In genomic region chr2:100484390-100484789, GRCh38 we compare ENCODE assay signal across 1 cellular context.
TF ChIP-seq lines count a peak whose summit lies in the region.

No MANE protein-coding gene starts in this region.

TF ChIP-seq in H1, 55 proteins besides CTCF, POLR2A, EP300 and RAD21:
- TF ChIP-seq ATF2 (IDR thresholded peaks at IDR 0.05; ENCODE audit: low read length) (no peak), MAFK (IDR thresholded peaks at IDR 0.05; ENCODE audit: low read depth, low read length) (no peak), EZH2 (IDR thresholded peaks at IDR 0.05; ENCODE audit: low read depth, low read length, severe bottlenecking) (no peak), JUN (IDR thresholded peaks at IDR 0.05; ENCODE audit: low read depth, low read length) (no peak), ZNF274 (IDR thresholded peaks at IDR 0.05; ENCODE audit: borderline replicate concordance, extremely low read depth, low read length) (no peak), ASH2L (IDR thresholded peaks at IDR 0.05; ENCODE audit: low read length) (no peak)
